In the genomic region with DNA sequence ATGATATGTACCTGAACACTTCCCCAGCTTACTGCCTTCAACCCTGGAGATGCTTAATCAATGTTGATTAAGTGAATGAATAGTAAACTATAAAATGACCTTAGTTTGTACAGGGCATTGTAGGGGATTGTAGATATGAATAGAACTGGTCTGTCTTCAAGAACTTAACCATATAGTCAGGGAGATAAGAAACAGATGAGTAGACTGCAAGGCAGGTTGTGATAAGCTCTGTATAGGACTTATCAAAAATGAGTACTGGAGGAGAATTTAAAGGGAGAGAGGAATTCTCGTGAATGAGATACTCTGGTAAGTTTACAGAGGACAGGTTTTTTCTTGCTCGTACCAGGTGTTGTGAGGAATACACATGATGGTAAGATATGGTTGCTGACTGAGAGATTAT, we compare ENCODE assay signal across 21 cellular contexts. TPM values are rescaled to one million over a fixed set of nuclear protein-coding genes. Genes with fewer than 3 reads are reported as not detected.
"Had no signal": no experiment of that assay in that cellular context is flagged by ENCODE, and none has a peak within 500 bp of the region (broad histone marks: within the 10 kb centered on the region; RNA-seq: fewer than 3 reads in every experiment).

No MANE protein-coding gene starts in this region.

- H3K4me1 Mint-ChIP-seq: neural crest cell had no signal

- H3K27me3 Mint-ChIP-seq: activated naive CD8-positive, alpha-beta T cell treated with anti-CD3 and anti-CD28 coated beads, Interleukin-2, amount 10 ng/mL, durations not matched to agents 7 days and 5 days; brain; stimulated activated naive B cell treated with anti-CD40 and anti-IgM and Interleukin-4, amounts not matched to agents 10 μg/mL and 1 μg/mL and 100 μg/mL, for 72 hours had no signal

- H3K27ac ChIP-seq: epithelial cell of prostate, psoas muscle, thyroid gland, vagina had no signal

- H3K9me3 ChIP-seq: psoas muscle, thyroid gland, vagina had no signal

- H3K27me3 ChIP-seq: thyroid gland, vagina had no signal

- H3K4me3 ChIP-seq: lung, psoas muscle, thyroid gland, vagina had no signal

- ATAC-seq: activated CD4-positive, CD25-positive, alpha-beta regulatory T cell treated with anti-CD3 and anti-CD28 coated beads, Interleukin-2, amount 50 U/mL, for 24 hours; psoas muscle; stimulated activated naive B cell treated with anti-CD40 and anti-IgM and Interleukin-4, amounts not matched to agents 10 μg/mL and 1 μg/mL and 100 μg/mL, for 72 hours had no signal

- H3K27ac Mint-ChIP-seq: activated naive CD8-positive, alpha-beta T cell treated with anti-CD3 and anti-CD28 coated beads, Interleukin-2, amount 10 ng/mL, durations not matched to agents 7 days and 5 days; stimulated activated naive B cell treated with anti-CD40 and anti-IgM and Interleukin-4, amounts not matched to agents 10 μg/mL and 1 μg/mL and 100 μg/mL, for 72 hours had no signal

- H3K4me3 Mint-ChIP-seq: activated naive CD8-positive, alpha-beta T cell treated with anti-CD3 and anti-CD28 coated beads, Interleukin-2, amount 10 ng/mL, durations not matched to agents 7 days and 5 days; brain; neural crest cell; stimulated activated naive B cell treated with anti-CD40 and anti-IgM and Interleukin-4, amounts not matched to agents 10 μg/mL and 1 μg/mL and 100 μg/mL, for 72 hours had no signal

- H3K9me3 Mint-ChIP-seq: neural crest cell; stimulated activated naive B cell treated with anti-CD40 and anti-IgM and Interleukin-4, amounts not matched to agents 10 μg/mL and 1 μg/mL and 100 μg/mL, for 72 hours had no signal

- DNase-seq: activated CD4-positive, alpha-beta T cell treated with anti-CD3 and anti-CD28 coated beads, Interleukin-2, amount 50 U/mL, for 1 hour; activated CD8-positive, alpha-beta memory T cell treated with anti-CD3 and anti-CD28 coated beads for 24 hours; activated naive CD4-positive, alpha-beta T cell; activated naive CD8-positive, alpha-beta T cell treated with anti-CD3 and anti-CD28 coated beads, Interleukin-2, amount 10 ng/mL, durations not matched to agents 7 days and 5 days; cerebellar nuclear complex; dermis blood vessel endothelial cell; foreskin melanocyte; head of caudate nucleus; midbrain; psoas muscle; stimulated activated naive B cell treated with anti-CD40 and anti-IgM and Interleukin-4, amounts not matched to agents 10 μg/mL and 1 μg/mL and 100 μg/mL, for 72 hours; T-helper 2 cell; thyroid gland had no signal

RNA-seq across cellular contexts. Expression of gene TBATA, which starts 58.2 kb away (rescaled TPM):
- total RNA-seq: activated naive CD8-positive, alpha-beta T cell treated with anti-CD3 and anti-CD28 coated beads, Interleukin-2, amount 10 ng/mL, durations not matched to agents 7 days and 5 days; dermis blood vessel endothelial cell; fibroblast of lung; lung; neural crest cell; osteocyte; psoas muscle; thyroid gland; vagina had no signal
